ENCODE assay signal across 8 cellular contexts in the genomic region with DNA sequence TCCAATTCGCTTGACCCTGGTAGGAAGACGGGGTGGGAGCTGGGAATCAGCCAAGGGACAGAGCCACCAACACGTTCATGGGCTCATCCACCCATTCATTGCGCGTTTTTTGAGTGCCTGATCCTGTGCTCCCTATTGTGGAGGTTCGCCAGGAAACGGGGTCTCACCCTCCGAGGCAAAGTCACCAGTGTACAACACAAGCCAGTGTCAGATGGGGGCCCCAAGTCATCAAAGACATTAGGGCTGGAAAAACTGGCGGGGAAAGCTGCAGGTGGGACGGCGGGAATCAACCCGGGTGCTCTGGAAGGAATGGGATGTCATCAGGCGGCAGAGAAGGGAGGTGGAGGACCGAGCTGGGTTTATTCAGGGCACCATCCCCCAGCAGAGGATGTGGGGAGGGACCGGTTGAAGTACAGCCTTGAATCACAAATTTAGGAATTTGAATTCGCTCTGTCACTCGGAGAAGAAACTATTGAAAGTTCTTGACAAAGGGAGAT. TPM values are rescaled to one million over a fixed set of nuclear protein-coding genes. Genes with fewer than 3 reads are reported as not detected.
DNase-seq lines count a peak whose midpoint lies in the region; TF ChIP-seq lines count a peak whose summit lies in the region.

No MANE protein-coding gene starts in this region.

- H3K4me3 ChIP-seq in effector memory CD4-positive, alpha-beta T cell (ENCODE audit: insufficient read depth, low read depth, low read length, poor library complexity, severe bottlenecking) = peak overlapping the region; percentile 73
- H3K4me3 ChIP-seq in mesodermal cell (ENCODE audit: extremely low read depth, insufficient read depth, low read length, poor library complexity, severe bottlenecking) = peak overlapping the region; percentile 78
- H3K4me3 ChIP-seq in uterus = peak overlapping the region; percentile 73 to 95

- no peaks in the 10 kb centered on the region for H3K36me3 Mint-ChIP-seq in activated naive CD4-positive, alpha-beta T cell treated with anti-CD3 and anti-CD28 coated beads, Interleukin-2, amount 50 U/mL, for 24 hours

- no peak overlapping the region for H3K27ac ChIP-seq in effector memory CD4-positive, alpha-beta T cell (ENCODE audit: insufficient read depth, low read length, poor library complexity, severe bottlenecking)
- no peak overlapping the region for H3K27ac ChIP-seq in mesodermal cell (ENCODE audit: low read depth, low read length, severe bottlenecking)
- H3K27ac ChIP-seq in uterus = peak overlapping the region; percentile 91 to 92

- no peaks in the 10 kb centered on the region for H3K9me3 ChIP-seq in effector memory CD4-positive, alpha-beta T cell (ENCODE audit: control insufficient read depth, low read length)
- H3K9me3 ChIP-seq in mesodermal cell (ENCODE audit: control insufficient read depth, low read length) (peaks cover under 1% of the 10 kb centered on the region), uterus (peaks cover 0 to 2% of the 10 kb centered on the region in 2 donors)

- intact Hi-C loops in uterus (cut with DNase I; ENCODE audit: low total_unique reads) = no loop called here

- peaks cover 31% of the 10 kb centered on the region for H3K4me1 ChIP-seq in effector memory CD4-positive, alpha-beta T cell (ENCODE audit: control insufficient read depth, insufficient read depth, low read length, poor library complexity, severe bottlenecking)
- H3K4me1 ChIP-seq in mesodermal cell (ENCODE audit: control insufficient read depth, insufficient read depth, low read length, poor library complexity, severe bottlenecking) (peaks cover 4% of the 10 kb centered on the region), uterus (no peaks in the 10 kb centered on the region)

- peak overlapping the region; percentile 62 for H3K4me3 Mint-ChIP-seq in activated naive CD4-positive, alpha-beta T cell treated with anti-CD3 and anti-CD28 coated beads, Interleukin-2, amount 50 U/mL, for 24 hours

- no peak for DNase-seq in activated naive CD4-positive, alpha-beta T cell treated with Interleukin-2 at 50 U/mL for 16 hours
- DNase-seq in effector memory CD4-positive, alpha-beta T cell = no peak
- DNase-seq in uterus (no peak), MV-4-11 (lab: John Stamatoyannopoulos, UW) (no peak), pons (ENCODE audit: low spot score) (no peak), NCI-H2227 (lab: John Stamatoyannopoulos, UW; ENCODE audit: unreplicated experiment) (no peak)

- peaks cover 35% of the 10 kb centered on the region for H3K27me3 Mint-ChIP-seq in activated naive CD4-positive, alpha-beta T cell treated with anti-CD3 and anti-CD28 coated beads, Interleukin-2, amount 50 U/mL, for 24 hours

- peaks cover 17% of the 10 kb centered on the region for H3K27me3 ChIP-seq in effector memory CD4-positive, alpha-beta T cell (replicated peaks; ENCODE audit: control insufficient read depth, insufficient read depth, low read length, poor library complexity, severe bottlenecking)
- H3K27me3 ChIP-seq in uterus = no peaks in the 10 kb centered on the region

- H3K27ac Mint-ChIP-seq in activated naive CD4-positive, alpha-beta T cell treated with anti-CD3 and anti-CD28 coated beads, Interleukin-2, amount 50 U/mL, for 24 hours = no peak overlapping the region

- WGBS in mesodermal cell (ENCODE audit: insufficient coverage in 2 of 2), 2 experiments = 4 to 8% methylated on average over 17 of the region's 17 CpGs

- TF ChIP-seq CTCF in uterus (IDR thresholded peaks at IDR 0.05) = no peak

- H3K4me1 Mint-ChIP-seq in activated naive CD4-positive, alpha-beta T cell treated with anti-CD3 and anti-CD28 coated beads, Interleukin-2, amount 50 U/mL, for 24 hours = peaks cover 23% of the 10 kb centered on the region

- no peaks in the 10 kb centered on the region for H3K9me3 Mint-ChIP-seq in activated naive CD4-positive, alpha-beta T cell treated with anti-CD3 and anti-CD28 coated beads, Interleukin-2, amount 50 U/mL, for 24 hours

- H3K36me3 ChIP-seq in effector memory CD4-positive, alpha-beta T cell (ENCODE audit: control insufficient read depth, insufficient read depth, low read length) = no peaks in the 10 kb centered on the region
- H3K36me3 ChIP-seq in mesodermal cell (ENCODE audit: control insufficient read depth, insufficient read depth, low read length) (peaks cover 20% of the 10 kb centered on the region), uterus (no peaks in the 10 kb centered on the region)

- no peak for TF ChIP-seq POLR2A in uterus (IDR thresholded peaks at IDR 0.05)

RNA-seq across cellular contexts. Expression of gene NID1, which starts 0.7 kb away (rescaled TPM):
- 174 TPM for polyA plus RNA-seq in mesodermal cell (2013, experiment 1 of 2)
- 156 TPM for polyA plus RNA-seq in mesodermal cell (2013, experiment 2 of 2)
- 100 to 1,000 TPM in 3 of 4 donors, 10 to 100 TPM in 1; 70.7 to 252 (median 184) TPM for total RNA-seq in uterus

Comparison
In these comparisons a context has a peak if more than half of its experiments do, and no peak if none do; other contexts are left out.
1. H3K27ac ChIP-seq: peak in uterus (2 of 2); none in effector memory CD4-positive, alpha-beta T cell (single experiment) and mesodermal cell (single experiment).
2. Peak in every context shown above with its lines, with median percentiles within 50 percentile points of each other: H3K4me3 ChIP-seq.